ENCODE assay signal across 27 cellular contexts in genomic region chr5:147753783-147754182, GRCh38. TPM values are rescaled to one million over a fixed set of nuclear protein-coding genes. Genes with fewer than 3 reads are reported as not detected.
A peak's percentile ranks its signal among the peaks of the same experiment; 100 is the strongest.
DNase-seq lines count a peak whose midpoint lies in the region; ATAC-seq, FAIRE-seq and TF ChIP-seq lines count a peak whose summit lies in the region.
"Had no signal": no experiment of that assay in that cellular context is flagged by ENCODE, and none has a peak within 500 bp of the region (broad histone marks: within the 10 kb centered on the region; RNA-seq: fewer than 3 reads in every experiment).

No MANE protein-coding gene starts in this region.

- no peak for TF ChIP-seq CTCF in HCT116 (IDR thresholded peaks at IDR 0.05 in 2 of 3, conservative IDR thresholded peaks at IDR 0.05 in 1 of 3; ENCODE audit: borderline replicate concordance in 1 of 3, insufficient read depth in 1 of 3, low read depth in 2 of 3, low read length in 2 of 3)
- no peak for TF ChIP-seq CTCF in K562 (IDR thresholded peaks at IDR 0.05 in 2 of 3, conservative IDR thresholded peaks at IDR 0.05 in 1 of 3; ENCODE audit: insufficient read depth in 2 of 3, low read depth in 1 of 3, low read length in 3 of 3)
- no peak for TF ChIP-seq CTCF in glutamatergic neuron (IDR thresholded peaks at IDR 0.05; ENCODE audit: partially characterized antibody, unreplicated experiment)
- no peak for TF ChIP-seq CTCF in MM.1S (IDR thresholded peaks at IDR 0.05; ENCODE audit: low read length)

- no peaks in the 10 kb centered on the region for H3K9me1 ChIP-seq in K562 (ENCODE audit: control insufficient read depth, insufficient read depth, low read length)

- H3K27me3 Mint-ChIP-seq in glutamatergic neuron (ENCODE audit: unreplicated experiment) = peaks cover 11% of the 10 kb centered on the region
- H3K27me3 Mint-ChIP-seq: CD4-positive, alpha-beta memory T cell had no signal

- TF ChIP-seq RAD21 in HCT116 (IDR thresholded peaks at IDR 0.05; ENCODE audit: low read depth) (no peak), K562 (CRISPR knock-in tag; conservative IDR thresholded peaks at IDR 0.05 in 1 of 2, IDR thresholded peaks at IDR 0.05 in 1 of 2) (no peak)

- DNase-seq in HCT116 (ENCODE audit: low read depth, low spot score) (no peak), NCI-H460 (ENCODE audit: extremely low read depth, low read depth) (peak; percentile 18), K562 (ENCODE audit: extremely low read depth in 1 of 4, low spot score in 3 of 4) (no peak), glutamatergic neuron (no peak), MM.1S (no peak), NCI-H82 treated with DMSO at 0.1 percent for 48 hours (lab: John Stamatoyannopoulos, UW; ENCODE audit: unreplicated experiment) (no peak), NCI-H1694 treated with DMSO at 0.1 percent for 48 hours (lab: John Stamatoyannopoulos, UW) (no peak)
- DNase-seq: C1 segment of cervical spinal cord; CD4-positive, alpha-beta memory T cell; COR-L47; DMS79; EL; GDM1; GOT3; Kasumi-1; NCI-H1105 treated with DMSO at 0.1 percent for 48 hours; NCI-H146; NCI-H2029; NCI-H2171; NCI-H226; NCI-H510A treated with DMSO at 0.1 percent for 48 hours; SIG-M5; SK-N-SH had no signal

- FAIRE-seq in K562 (lab: Jason Lieb, UNC) = no peak
- FAIRE-seq: A549, GM12878, RCC 7860 had no signal

- H3K9me3 ChIP-seq in HCT116 (ENCODE audit: control insufficient read depth in 1 of 2, insufficient read depth in 1 of 2, low read depth in 1 of 2, low read length in 2 of 2) (no peaks in the 10 kb centered on the region), K562 (replicated peaks; ENCODE audit: control insufficient read depth, insufficient read depth, low read depth, low read length) (no peaks in the 10 kb centered on the region), MM.1S (replicated peaks; ENCODE audit: insufficient read depth, low read length) (no peaks in the 10 kb centered on the region)
- H3K9me3 ChIP-seq: A549, HAP-1, SK-N-SH had no signal

- H3K9me2 ChIP-seq in HCT116 (ENCODE audit: insufficient read depth) (no peaks in the 10 kb centered on the region), MM.1S (replicated peaks; ENCODE audit: insufficient read depth, low read length) (no peaks in the 10 kb centered on the region)
- H3K9me2 ChIP-seq: SK-N-SH had no signal

- H3K27ac ChIP-seq in HCT116 (ENCODE audit: low read depth, low read length) (no peak overlapping the region), K562 (ENCODE audit: extremely low read depth, low read depth, low read length) (no peak overlapping the region), MM.1S (ENCODE audit: low read length) (no peak overlapping the region)
- H3K27ac ChIP-seq: A549 had no signal

- no peak overlapping the region for H3K4me3 ChIP-seq in HCT116 (replicated peaks in 1 of 2; ENCODE audit: low read depth in 1 of 2, low read length in 2 of 2)
- H3K4me3 ChIP-seq in K562 = no peak overlapping the region
- H3K4me3 ChIP-seq in MM.1S (ENCODE audit: low read length) = no peak overlapping the region
- H3K4me3 ChIP-seq: A549, GM12878, HAP-1 had no signal

- H3K9me3 Mint-ChIP-seq in glutamatergic neuron (ENCODE audit: unreplicated experiment) = peaks cover 16% of the 10 kb centered on the region

- H4K20me1 ChIP-seq in HCT116 (ENCODE audit: insufficient read depth) = no peaks in the 10 kb centered on the region
- no peaks in the 10 kb centered on the region for H4K20me1 ChIP-seq in K562 (replicated peaks; ENCODE audit: control insufficient read depth, insufficient read depth, low read length)
- no peaks in the 10 kb centered on the region for H4K20me1 ChIP-seq in MM.1S (ENCODE audit: insufficient read depth, low read length)

- H3K4me2 ChIP-seq in HCT116 (ENCODE audit: low read length) (no peak overlapping the region), K562 (ENCODE audit: insufficient read depth, low read length) (no peak overlapping the region), MM.1S (ENCODE audit: low read depth, low read length) (no peak overlapping the region)
- H3K4me2 ChIP-seq: A549, SK-N-SH had no signal

- no peaks in the 10 kb centered on the region for H3K4me1 ChIP-seq in HCT116 (ENCODE audit: control insufficient read depth in 1 of 2, insufficient read depth in 2 of 2, low read length in 2 of 2)
- no peaks in the 10 kb centered on the region for H3K4me1 ChIP-seq in K562 (replicated peaks in 1 of 2; ENCODE audit: control insufficient read depth in 2 of 2, insufficient read depth in 2 of 2, low read length in 2 of 2)
- peaks cover 17% of the 10 kb centered on the region for H3K4me1 ChIP-seq in MM.1S (ENCODE audit: low read length)
- H3K4me1 ChIP-seq: A549, HAP-1 had no signal

- H3K9ac ChIP-seq in HCT116 (ENCODE audit: low read length) (no peak overlapping the region), K562 (ENCODE audit: insufficient read depth in 1 of 2, low read depth in 2 of 2, low read length in 2 of 2) (no peak overlapping the region), MM.1S (ENCODE audit: low read length) (no peak overlapping the region)
- H3K9ac ChIP-seq: SK-N-SH had no signal

- ATAC-seq in HCT116 (no peak), K562 (no peak)
- ATAC-seq: A549, GM12878 had no signal

- H3F3A ChIP-seq in MM.1S (ENCODE audit: insufficient read depth, low read length) = no peaks in the 10 kb centered on the region

- intact Hi-C loops in HCT116 (cut with micrococcal nuclease) (no loop called here), K562 (cut with micrococcal nuclease) (no loop called here)

- no peak for TF ChIP-seq POLR2A in HCT116 (IDR thresholded peaks at IDR 0.05; ENCODE audit: borderline replicate concordance, extremely low read depth, insufficient read depth, insufficient read length)
- TF ChIP-seq POLR2A in K562 (conservative IDR thresholded peaks at IDR 0.05) = no peak

- H3K36me3 Mint-ChIP-seq in glutamatergic neuron (ENCODE audit: unreplicated experiment) = no peaks in the 10 kb centered on the region
- H3K36me3 Mint-ChIP-seq: CD4-positive, alpha-beta memory T cell had no signal

- BruUV-seq in HCT116 (replicated peaks; lab: Mats Ljungman, UMichigan) (no TSS peak), K562 (replicated peaks; lab: Mats Ljungman, UMichigan) (no TSS peak)

- RAD21 ChIA-PET in HCT116 (lab: Charles Lee; ENCODE audit: low non-redundant PET in 1 of 2, low total read pairs in 2 of 2, uncharacterized antibody in 2 of 2, unreplicated experiment in 2 of 2) = no interaction called here

- in situ Hi-C loops in K562 (cut with MboI) = no loop called here

- POLR2A ChIA-PET in HCT116 (lab: Charles Lee) = no interaction called here
- POLR2A ChIA-PET in K562 (lab: Yijun Ruan, JAX) = no interaction called here

- H2AFZ ChIP-seq in HCT116 (ENCODE audit: low read depth, low read length, poor library complexity, severe bottlenecking) = no peak overlapping the region
- no peak overlapping the region for H2AFZ ChIP-seq in K562 (ENCODE audit: low read depth, low read length)
- no peak overlapping the region for H2AFZ ChIP-seq in MM.1S (ENCODE audit: low read length)

- H3K4me1 Mint-ChIP-seq in glutamatergic neuron (ENCODE audit: low read depth, unreplicated experiment) = peaks cover 58% of the 10 kb centered on the region

- peak overlapping the region; percentile 5 for H3K4me3 Mint-ChIP-seq in glutamatergic neuron (ENCODE audit: unreplicated experiment)
- H3K4me3 Mint-ChIP-seq: CD4-positive, alpha-beta memory T cell had no signal

- H3K79me2 ChIP-seq in HCT116 (ENCODE audit: insufficient read depth, low read length) (no peaks in the 10 kb centered on the region), K562 (ENCODE audit: control insufficient read depth, insufficient read depth, low read length) (no peaks in the 10 kb centered on the region), MM.1S (ENCODE audit: low read length) (peaks cover 57% of the 10 kb centered on the region)

- TF ChIP-seq EP300 in K562 (IDR thresholded peaks at IDR 0.05; ENCODE audit: low read length) = no peak

- H3K36me3 ChIP-seq in HCT116 (ENCODE audit: control insufficient read depth in 1 of 2, insufficient read depth in 2 of 2, low read length in 2 of 2) (no peaks in the 10 kb centered on the region), K562 (ENCODE audit: control insufficient read depth, insufficient read depth, low read length) (no peaks in the 10 kb centered on the region), MM.1S (replicated peaks; ENCODE audit: insufficient read depth, low read length) (no peaks in the 10 kb centered on the region)
- H3K36me3 ChIP-seq: HAP-1 had no signal

- CTCF ChIA-PET in HCT116 (lab: Charles Lee) (no interaction called here), K562 (lab: Yijun Ruan, JAX; ENCODE audit: low intra/inter-chr PET ratio) (no interaction called here)

- H3K27ac Mint-ChIP-seq in glutamatergic neuron (ENCODE audit: unreplicated experiment) = peak overlapping the region; percentile 49
- H3K27ac Mint-ChIP-seq: CD4-positive, alpha-beta memory T cell had no signal

- 0 out of 2 replicates have a peak, but pooled peaks cover under 1% of the 10 kb centered on the region for H3K27me3 ChIP-seq in HCT116 (ENCODE audit: insufficient read depth, low read length)
- H3K27me3 ChIP-seq in K562 (ENCODE audit: control insufficient read depth in 2 of 2, insufficient read depth in 2 of 2, low read length in 2 of 2) = no peaks in the 10 kb centered on the region
- H3K27me3 ChIP-seq in MM.1S (replicated peaks; ENCODE audit: insufficient read depth, low read length) = no peaks in the 10 kb centered on the region

- 0% methylated on average over 2 of the region's 2 CpGs for WGBS in K562 (ENCODE audit: insufficient coverage, low coverage, missing lambda C conversion rate)

RNA-seq across cellular contexts. Expression of gene JAKMIP2, which starts 28.7 kb away (rescaled TPM):
- not detected for total RNA-seq in HCT116 (2021; ENCODE audit: unreplicated experiment)
- 0.01 TPM in 1 of 2 replicates, not detected in the other for polyA plus RNA-seq in HCT116 (2012)
- 0.69 and 0.79 TPM in 2 replicates for total RNA-seq in NCI-H460 (2014; rRNA removed; shearing (Covaris generic))
- 0.23 TPM in 1 of 2 replicates, not detected in the other for polyA plus RNA-seq in NCI-H460 (2014; cell fraction: nucleus; rRNA removed)
- total RNA-seq in K562 (2011; cell fraction: chromatin; rRNA removed; ENCODE audit: low replicate concordance) = not detected in 2 replicates
- total RNA-seq in K562 (2011; cell fraction: nucleolus; rRNA removed) = not detected in 2 replicates
- total RNA-seq in K562 (2011; cell fraction: nucleoplasm; rRNA removed) = not detected in 2 replicates
- total RNA-seq in K562 (2014; rRNA removed) = not detected in 2 replicates
- total RNA-seq in K562 (2014; rRNA removed; fragmentation: Illumina TruSeq; extraction: Trizol) = not detected in 2 replicates
- total RNA-seq in K562 (2015; rRNA removed; fragmentation: Illumina TruSeq; extraction: Trizol) = not detected in 2 replicates
- not detected in 2 replicates for total RNA-seq in K562 (2021)
- not detected in 2 replicates for polyA plus RNA-seq in K562 (2011; rRNA removed)
- polyA plus RNA-seq in K562 (2011; cell fraction: cytosol; rRNA removed) = not detected in 2 replicates
- polyA plus RNA-seq in K562 (2011; cell fraction: nucleus; rRNA removed) = not detected in 2 replicates
- not detected in 2 replicates for polyA plus RNA-seq in K562 (2012)
- polyA plus RNA-seq in K562 (2014; fragmentation: Illumina TruSeq; extraction: Trizol) = not detected in 2 replicates
- not detected for polyA plus RNA-seq in K562 (2014; fragmentation: Nextera tagmentation; extraction: Ambion mirVana)
- polyA plus RNA-seq in K562 (2014; rRNA removed) = not detected in 2 replicates
- polyA minus RNA-seq in K562 (2011; rRNA and poly(A)+ RNA removed) = not detected in 2 replicates
- polyA minus RNA-seq in K562 (2011; cell fraction: cytosol; rRNA and poly(A)+ RNA removed) = not detected in 2 replicates
- not detected in 2 replicates for polyA minus RNA-seq in K562 (2011; cell fraction: nucleus; rRNA and poly(A)+ RNA removed)
- total RNA-seq in glutamatergic neuron (ENCODE audit: unreplicated experiment) = 88.2 TPM

Comparison
In these comparisons a context has a peak if more than half of its experiments do, and no peak if none do; other contexts are left out.
1. RNA of gene JAKMIP2, which starts 28.7 kb away (total RNA-seq): 88.2 TPM in glutamatergic neuron (single experiment); 0.69 to 0.79 TPM in NCI-H460, not detected in HCT116 (single experiment) and not detected in K562; every median in the first group is over 10 times any median in the second.
2. Of the 22 proteins assayed by ChIP-seq in both K562 and HCT116: peak only in K562: none; only in HCT116: CEBPB; in both: none; in neither: 21.